Comparison of ENCODE assay signal across 1 cellular context in the genomic region with DNA sequence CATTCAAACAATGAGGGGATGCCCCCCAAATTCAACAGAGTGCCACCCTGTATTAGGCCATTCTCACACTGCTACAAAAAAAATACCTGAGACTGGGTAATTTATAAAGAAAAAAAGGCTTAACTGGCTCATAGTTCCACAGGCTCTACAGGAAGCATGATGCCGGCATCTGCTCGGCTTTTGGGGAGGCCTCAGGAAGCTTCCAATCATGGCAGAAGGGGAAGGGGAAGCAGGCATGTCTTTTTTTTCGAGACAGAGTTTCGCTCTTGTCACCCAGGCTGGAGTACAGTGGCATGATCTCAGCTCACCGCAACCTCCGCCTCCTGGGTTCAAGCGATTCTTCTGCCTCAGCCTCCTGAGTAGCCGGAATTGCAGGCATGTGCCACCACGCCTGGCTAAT.
TF ChIP-seq lines count a peak whose summit lies in the region.

No MANE protein-coding gene starts in this region.

TF ChIP-seq in HepG2, 621 proteins besides CTCF, POLR2A, EP300 and RAD21:
- TF ChIP-seq ZNF776 (CRISPR knock-in tag; IDR thresholded peaks at IDR 0.05) = peak; percentile 24; the same call in 1 of the 2 replicates
TF ChIP-seq in HepG2: peak in this region for 1; not testable (repeated sequence) for 620.
